Comparison of ENCODE assay signal across 15 cellular contexts in the genomic region with DNA sequence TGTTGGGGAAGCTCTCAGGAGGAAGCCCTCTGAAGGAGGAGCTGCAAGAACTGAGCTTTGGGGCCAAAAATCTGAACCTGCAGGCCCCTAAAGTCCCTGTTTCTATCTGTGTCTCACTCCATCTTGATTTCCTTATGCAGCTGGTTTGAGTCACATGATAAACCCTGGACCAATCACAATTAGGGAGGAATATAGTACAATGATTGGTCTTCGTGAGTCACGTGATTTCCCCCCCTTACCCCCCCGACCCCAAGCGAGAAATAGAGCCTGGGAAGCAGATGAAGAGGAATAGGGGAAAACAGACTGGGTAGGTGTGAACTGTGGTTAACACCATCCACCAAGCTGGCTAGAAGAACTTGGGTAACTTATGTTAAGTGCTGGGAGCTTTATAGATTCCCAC. TPM values are rescaled to one million over a fixed set of nuclear protein-coding genes. Genes with fewer than 3 reads are reported as not detected.
DNase-seq lines count a peak whose midpoint lies in the region; ATAC-seq, FAIRE-seq and TF ChIP-seq lines count a peak whose summit lies in the region.
"Had no signal": no experiment of that assay in that cellular context is flagged by ENCODE, and none has a peak within 500 bp of the region (broad histone marks: within the 10 kb centered on the region; RNA-seq: fewer than 3 reads in every experiment).

No MANE protein-coding gene starts in this region.

- no peak overlapping the region for H3K27ac Mint-ChIP-seq in activated T-helper 17 cell treated with anti-CD3 and anti-CD28 coated beads, Interleukin-2, amount 50 U/mL, for 72 hours
- H3K27ac Mint-ChIP-seq: activated naive CD8-positive, alpha-beta T cell treated with anti-CD3 and anti-CD28 coated beads, Interleukin-2, amount 10 ng/mL, durations not matched to agents 7 days and 5 days; CD4-positive, alpha-beta T cell had no signal

- intact Hi-C loops in prostate gland (cut with DNase I) (no loop called here), head of caudate nucleus (cut with DNase I) (no loop called here)

- no peaks in the 10 kb centered on the region for H3K4me1 ChIP-seq in ACC112 (ENCODE audit: control insufficient read depth, insufficient read depth, low read length, unreplicated experiment)
- H3K4me1 ChIP-seq in prostate gland (replicated peaks) = no peaks in the 10 kb centered on the region

- TF ChIP-seq CTCF in prostate gland (IDR thresholded peaks at IDR 0.05) = no peak

- no peaks in the 10 kb centered on the region for H3K79me2 ChIP-seq in ACC112 (ENCODE audit: control insufficient read depth, insufficient read depth, low read length, unreplicated experiment)

- H3K4me3 Mint-ChIP-seq in activated T-helper 17 cell treated with anti-CD3 and anti-CD28 coated beads, Interleukin-2, amount 50 U/mL, for 72 hours = no peak overlapping the region
- H3K4me3 Mint-ChIP-seq: activated naive CD8-positive, alpha-beta T cell treated with anti-CD3 and anti-CD28 coated beads, Interleukin-2, amount 10 ng/mL, durations not matched to agents 7 days and 5 days; CD4-positive, alpha-beta T cell had no signal

- H3K4me3 ChIP-seq in ACC112 (ENCODE audit: low read depth, low read length) (no peak overlapping the region), prostate gland (no peak overlapping the region)
- H3K4me3 ChIP-seq: HAP-1 had no signal

- ATAC-seq in activated T-helper 17 cell treated with anti-CD3 and anti-CD28 coated beads, Interleukin-2, amount 50 U/mL, for 72 hours (replicated peaks) = peak; percentile 46
- ATAC-seq in HG02970 (IDR thresholded peaks at IDR 0.05; ENCODE audit: low FRiP score, unreplicated experiment) = no peak

- DNase-seq in GM18507 (ENCODE audit: extremely low spot score, insufficient read length, low read depth) (peak; percentile 14), NCI-H2171 treated with DMSO at 0.1 percent for 48 hours (lab: John Stamatoyannopoulos, UW) (peak; percentile 89), prostate gland (ENCODE audit: low spot score) (no peak), head of caudate nucleus (no peak)
- no peak for DNase-seq in activated CD8-positive, alpha-beta memory T cell treated with anti-CD3 and anti-CD28 coated beads for 24 hours
- DNase-seq: activated naive CD8-positive, alpha-beta T cell treated with anti-CD3 and anti-CD28 coated beads, Interleukin-2, amount 10 ng/mL, durations not matched to agents 7 days and 5 days; CD4-positive, alpha-beta T cell; cortex of kidney; NCI-H526 treated with DMSO at 0.1 percent for 48 hours had no signal

- peak overlapping the region; percentile 14 for H2AFZ ChIP-seq in ACC112 (ENCODE audit: low read length, unreplicated experiment)

- H3K9me3 ChIP-seq in prostate gland = no peaks in the 10 kb centered on the region
- H3K9me3 ChIP-seq: HAP-1 had no signal

- H3K27me3 Mint-ChIP-seq in activated T-helper 17 cell treated with anti-CD3 and anti-CD28 coated beads, Interleukin-2, amount 50 U/mL, for 72 hours = peaks cover 7% of the 10 kb centered on the region

- 87% methylated on average over 4 of the region's 4 CpGs for WGBS in prostate gland

- no peaks in the 10 kb centered on the region for H3K9me3 Mint-ChIP-seq in activated T-helper 17 cell treated with anti-CD3 and anti-CD28 coated beads, Interleukin-2, amount 50 U/mL, for 72 hours
- H3K9me3 Mint-ChIP-seq: activated naive CD8-positive, alpha-beta T cell treated with anti-CD3 and anti-CD28 coated beads, Interleukin-2, amount 10 ng/mL, durations not matched to agents 7 days and 5 days; CD4-positive, alpha-beta T cell had no signal

- H3K27ac ChIP-seq in ACC112 (ENCODE audit: low read depth, low read length) (no peak overlapping the region), prostate gland (no peak overlapping the region)

- no peak for TF ChIP-seq POLR2A in prostate gland (IDR thresholded peaks at IDR 0.05)

- H3K4me1 Mint-ChIP-seq in activated T-helper 17 cell treated with anti-CD3 and anti-CD28 coated beads, Interleukin-2, amount 50 U/mL, for 72 hours = no peaks in the 10 kb centered on the region
- H3K4me1 Mint-ChIP-seq: activated naive CD8-positive, alpha-beta T cell treated with anti-CD3 and anti-CD28 coated beads, Interleukin-2, amount 10 ng/mL, durations not matched to agents 7 days and 5 days had no signal

- H3K36me3 ChIP-seq in ACC112 (ENCODE audit: insufficient read depth, low read length) = no peaks in the 10 kb centered on the region
- no peaks in the 10 kb centered on the region for H3K36me3 ChIP-seq in prostate gland
- H3K36me3 ChIP-seq: HAP-1 had no signal

- FAIRE-seq in GM18507 (lab: Jason Lieb, UNC) = no peak
- FAIRE-seq: keratinocyte had no signal

- H3K27me3 ChIP-seq in ACC112 (ENCODE audit: insufficient read depth, low read length) (peaks cover 27% of the 10 kb centered on the region), prostate gland (replicated peaks; ENCODE audit: insufficient read depth) (no peaks in the 10 kb centered on the region)

- H3K36me3 Mint-ChIP-seq in activated T-helper 17 cell treated with anti-CD3 and anti-CD28 coated beads, Interleukin-2, amount 50 U/mL, for 72 hours (ENCODE audit: low read depth) = no peaks in the 10 kb centered on the region
- H3K36me3 Mint-ChIP-seq: activated naive CD8-positive, alpha-beta T cell treated with anti-CD3 and anti-CD28 coated beads, Interleukin-2, amount 10 ng/mL, durations not matched to agents 7 days and 5 days had no signal

RNA-seq across cellular contexts. Expression of a gene that starts 12.9 kb away (rescaled TPM):
- not detected for total RNA-seq in activated T-helper 17 cell treated with anti-CD3 and anti-CD28 coated beads, Interleukin-2, amount 50 U/mL, for 72 hours
- not detected for total RNA-seq in prostate gland
- total RNA-seq: activated naive CD8-positive, alpha-beta T cell treated with anti-CD3 and anti-CD28 coated beads, Interleukin-2, amount 10 ng/mL, durations not matched to agents 7 days and 5 days; CD4-positive, alpha-beta T cell; renal cortical epithelial cell had no signal

RNA-seq across cellular contexts. Expression of a gene that starts 53.7 kb away (rescaled TPM):
- total RNA-seq in activated T-helper 17 cell treated with anti-CD3 and anti-CD28 coated beads, Interleukin-2, amount 50 U/mL, for 72 hours = 10 to 100 TPM; 33.7 to 54.7 TPM
- total RNA-seq in prostate gland = 100 to 1,000 TPM in 1 of 2 donors, 10 to 100 TPM in 1; 58.1 to 109 TPM

Comparison
In these comparisons a context has a peak if more than half of its experiments do, and no peak if none do; other contexts are left out.
1. DNase-seq: peak in GM18507 (single experiment) and NCI-H2171 treated with DMSO at 0.1 percent for 48 hours (single experiment); none in prostate gland (single experiment), head of caudate nucleus (0 of 42) and activated CD8-positive, alpha-beta memory T cell treated with anti-CD3 and anti-CD28 coated beads for 24 hours (single experiment).